In genomic region chr22:36232715-36233401, GRCh38 we compare ENCODE assay signal across 1 cellular context.
TF ChIP-seq lines count a peak whose summit lies in the region.

No MANE protein-coding gene starts in this region.

TF ChIP-seq in HepG2, 621 proteins besides CTCF, POLR2A, EP300 and RAD21 (continued from another document and continues in another):
- no peak for TF ChIP-seq MED8 (CRISPR knock-in tag; IDR thresholded peaks at IDR 0.05; ENCODE audit: insufficient replicate concordance)
- TF ChIP-seq SALL1 (CRISPR knock-in tag; IDR thresholded peaks at IDR 0.05), result peak; percentile 14; the same call in 1 of the 2 replicates
- TF ChIP-seq RFX5 (IDR thresholded peaks at IDR 0.05; ENCODE audit: low read depth, low read length), result no peak
- TF ChIP-seq, protein P1, sequence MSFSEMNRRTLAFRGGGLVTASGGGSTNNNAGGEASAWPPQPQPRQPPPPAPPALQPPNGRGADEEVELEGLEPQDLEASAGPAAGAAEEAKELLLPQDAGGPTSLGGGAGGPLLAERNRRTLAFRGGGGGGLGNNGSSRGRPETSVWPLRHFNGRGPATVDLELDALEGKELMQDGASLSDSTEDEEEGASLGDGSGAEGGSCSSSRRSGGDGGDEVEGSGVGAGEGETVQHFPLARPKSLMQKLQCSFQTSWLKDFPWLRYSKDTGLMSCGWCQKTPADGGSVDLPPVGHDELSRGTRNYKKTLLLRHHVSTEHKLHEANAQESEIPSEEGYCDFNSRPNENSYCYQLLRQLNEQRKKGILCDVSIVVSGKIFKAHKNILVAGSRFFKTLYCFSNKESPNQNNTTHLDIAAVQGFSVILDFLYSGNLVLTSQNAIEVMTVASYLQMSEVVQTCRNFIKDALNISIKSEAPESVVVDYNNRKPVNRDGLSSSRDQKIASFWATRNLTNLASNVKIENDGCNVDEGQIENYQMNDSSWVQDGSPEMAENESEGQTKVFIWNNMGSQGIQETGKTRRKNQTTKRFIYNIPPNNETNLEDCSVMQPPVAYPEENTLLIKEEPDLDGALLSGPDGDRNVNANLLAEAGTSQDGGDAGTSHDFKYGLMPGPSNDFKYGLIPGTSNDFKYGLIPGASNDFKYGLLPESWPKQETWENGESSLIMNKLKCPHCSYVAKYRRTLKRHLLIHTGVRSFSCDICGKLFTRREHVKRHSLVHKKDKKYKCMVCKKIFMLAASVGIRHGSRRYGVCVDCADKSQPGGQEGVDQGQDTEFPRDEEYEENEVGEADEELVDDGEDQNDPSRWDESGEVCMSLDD (CRISPR knock-in tag; IDR thresholded peaks at IDR 0.05; ENCODE audit: borderline replicate concordance), result no peak
- TF ChIP-seq CCAR2 (optimal IDR thresholded peaks at IDR 0.05; ENCODE audit: low read depth, low read length), result no peak
- no peak for TF ChIP-seq JUN (CRISPR knock-in tag; IDR thresholded peaks at IDR 0.05)
- no peak for TF ChIP-seq THAP7 (CRISPR knock-in tag; IDR thresholded peaks at IDR 0.05)
- TF ChIP-seq HES4 (CRISPR knock-in tag; IDR thresholded peaks at IDR 0.05; ENCODE audit: borderline replicate concordance), result no peak
- no peak for TF ChIP-seq ARNT2 (CRISPR knock-in tag; IDR thresholded peaks at IDR 0.05; ENCODE audit: low read depth)
- TF ChIP-seq HOXA7 (CRISPR knock-in tag; IDR thresholded peaks at IDR 0.05), result no peak
- TF ChIP-seq ZNF383 (CRISPR knock-in tag; IDR thresholded peaks at IDR 0.05; ENCODE audit: borderline replicate concordance), result no peak
- no peak for TF ChIP-seq ZNF282 (IDR thresholded peaks at IDR 0.05; ENCODE audit: partially characterized antibody)
- TF ChIP-seq, protein P2, sequence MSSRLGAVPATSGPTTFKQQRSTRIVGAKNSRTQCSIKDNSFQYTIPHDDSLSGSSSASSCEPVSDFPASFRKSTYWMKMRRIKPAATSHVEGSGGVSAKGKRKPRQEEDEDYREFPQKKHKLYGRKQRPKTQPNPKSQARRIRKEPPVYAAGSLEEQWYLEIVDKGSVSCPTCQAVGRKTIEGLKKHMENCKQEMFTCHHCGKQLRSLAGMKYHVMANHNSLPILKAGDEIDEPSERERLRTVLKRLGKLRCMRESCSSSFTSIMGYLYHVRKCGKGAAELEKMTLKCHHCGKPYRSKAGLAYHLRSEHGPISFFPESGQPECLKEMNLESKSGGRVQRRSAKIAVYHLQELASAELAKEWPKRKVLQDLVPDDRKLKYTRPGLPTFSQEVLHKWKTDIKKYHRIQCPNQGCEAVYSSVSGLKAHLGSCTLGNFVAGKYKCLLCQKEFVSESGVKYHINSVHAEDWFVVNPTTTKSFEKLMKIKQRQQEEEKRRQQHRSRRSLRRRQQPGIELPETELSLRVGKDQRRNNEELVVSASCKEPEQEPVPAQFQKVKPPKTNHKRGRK (CRISPR knock-in tag; IDR thresholded peaks at IDR 0.05), result no peak
- no peak for TF ChIP-seq ZNF543 (CRISPR knock-in tag; IDR thresholded peaks at IDR 0.05)
- peak; percentile 61 for TF ChIP-seq ZNF770 (CRISPR knock-in tag; IDR thresholded peaks at IDR 0.05)
- no peak for TF ChIP-seq ATF4 (CRISPR knock-in tag; IDR thresholded peaks at IDR 0.05)
- TF ChIP-seq LCORL (IDR thresholded peaks at IDR 0.05), result no peak
- no peak for TF ChIP-seq LCORL (CRISPR knock-in tag; IDR thresholded peaks at IDR 0.05)
- no peak for TF ChIP-seq PAX8 (CRISPR knock-in tag; IDR thresholded peaks at IDR 0.05; ENCODE audit: borderline replicate concordance)
- TF ChIP-seq IRF1 (CRISPR knock-in tag; IDR thresholded peaks at IDR 0.05; ENCODE audit: low read depth), result no peak
- TF ChIP-seq ZKSCAN5 (CRISPR knock-in tag; IDR thresholded peaks at IDR 0.05), result no peak
- 0 out of 2 replicates have a peak, but pooled peaks have one; percentile 33 for TF ChIP-seq POGZ (CRISPR knock-in tag; IDR thresholded peaks at IDR 0.05)
- TF ChIP-seq TP53 (CRISPR knock-in tag; conservative IDR thresholded peaks at IDR 0.05), result no peak
- TF ChIP-seq HOXA3 (CRISPR knock-in tag; IDR thresholded peaks at IDR 0.05), result no peak
- TF ChIP-seq U2AF1 (optimal IDR thresholded peaks at IDR 0.05; ENCODE audit: low read depth, low read length), result no peak
- TF ChIP-seq ZC3H13 (CRISPR knock-in tag; IDR thresholded peaks at IDR 0.05), result 0 out of 2 replicates have a peak, but pooled peaks have one; percentile 6
- no peak for TF ChIP-seq FLYWCH1 (CRISPR knock-in tag; IDR thresholded peaks at IDR 0.05)
- TF ChIP-seq SALL2 (CRISPR knock-in tag; IDR thresholded peaks at IDR 0.05), result no peak
- no peak for TF ChIP-seq FOXM1 (CRISPR knock-in tag; IDR thresholded peaks at IDR 0.05)
- TF ChIP-seq FUBP1 (CRISPR knock-in tag; IDR thresholded peaks at IDR 0.05; ENCODE audit: borderline replicate concordance), result no peak
- TF ChIP-seq, protein P3, sequence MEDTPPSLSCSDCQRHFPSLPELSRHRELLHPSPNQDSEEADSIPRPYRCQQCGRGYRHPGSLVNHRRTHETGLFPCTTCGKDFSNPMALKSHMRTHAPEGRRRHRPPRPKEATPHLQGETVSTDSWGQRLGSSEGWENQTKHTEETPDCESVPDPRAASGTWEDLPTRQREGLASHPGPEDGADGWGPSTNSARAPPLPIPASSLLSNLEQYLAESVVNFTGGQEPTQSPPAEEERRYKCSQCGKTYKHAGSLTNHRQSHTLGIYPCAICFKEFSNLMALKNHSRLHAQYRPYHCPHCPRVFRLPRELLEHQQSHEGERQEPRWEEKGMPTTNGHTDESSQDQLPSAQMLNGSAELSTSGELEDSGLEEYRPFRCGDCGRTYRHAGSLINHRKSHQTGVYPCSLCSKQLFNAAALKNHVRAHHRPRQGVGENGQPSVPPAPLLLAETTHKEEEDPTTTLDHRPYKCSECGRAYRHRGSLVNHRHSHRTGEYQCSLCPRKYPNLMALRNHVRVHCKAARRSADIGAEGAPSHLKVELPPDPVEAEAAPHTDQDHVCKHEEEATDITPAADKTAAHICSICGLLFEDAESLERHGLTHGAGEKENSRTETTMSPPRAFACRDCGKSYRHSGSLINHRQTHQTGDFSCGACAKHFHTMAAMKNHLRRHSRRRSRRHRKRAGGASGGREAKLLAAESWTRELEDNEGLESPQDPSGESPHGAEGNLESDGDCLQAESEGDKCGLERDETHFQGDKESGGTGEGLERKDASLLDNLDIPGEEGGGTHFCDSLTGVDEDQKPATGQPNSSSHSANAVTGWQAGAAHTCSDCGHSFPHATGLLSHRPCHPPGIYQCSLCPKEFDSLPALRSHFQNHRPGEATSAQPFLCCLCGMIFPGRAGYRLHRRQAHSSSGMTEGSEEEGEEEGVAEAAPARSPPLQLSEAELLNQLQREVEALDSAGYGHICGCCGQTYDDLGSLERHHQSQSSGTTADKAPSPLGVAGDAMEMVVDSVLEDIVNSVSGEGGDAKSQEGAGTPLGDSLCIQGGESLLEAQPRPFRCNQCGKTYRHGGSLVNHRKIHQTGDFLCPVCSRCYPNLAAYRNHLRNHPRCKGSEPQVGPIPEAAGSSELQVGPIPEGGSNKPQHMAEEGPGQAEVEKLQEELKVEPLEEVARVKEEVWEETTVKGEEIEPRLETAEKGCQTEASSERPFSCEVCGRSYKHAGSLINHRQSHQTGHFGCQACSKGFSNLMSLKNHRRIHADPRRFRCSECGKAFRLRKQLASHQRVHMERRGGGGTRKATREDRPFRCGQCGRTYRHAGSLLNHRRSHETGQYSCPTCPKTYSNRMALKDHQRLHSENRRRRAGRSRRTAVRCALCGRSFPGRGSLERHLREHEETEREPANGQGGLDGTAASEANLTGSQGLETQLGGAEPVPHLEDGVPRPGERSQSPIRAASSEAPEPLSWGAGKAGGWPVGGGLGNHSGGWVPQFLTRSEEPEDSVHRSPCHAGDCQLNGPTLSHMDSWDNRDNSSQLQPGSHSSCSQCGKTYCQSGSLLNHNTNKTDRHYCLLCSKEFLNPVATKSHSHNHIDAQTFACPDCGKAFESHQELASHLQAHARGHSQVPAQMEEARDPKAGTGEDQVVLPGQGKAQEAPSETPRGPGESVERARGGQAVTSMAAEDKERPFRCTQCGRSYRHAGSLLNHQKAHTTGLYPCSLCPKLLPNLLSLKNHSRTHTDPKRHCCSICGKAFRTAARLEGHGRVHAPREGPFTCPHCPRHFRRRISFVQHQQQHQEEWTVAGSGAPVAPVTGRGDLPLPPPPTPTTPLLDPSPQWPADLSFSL (CRISPR knock-in tag; IDR thresholded peaks at IDR 0.05), result no peak
- TF ChIP-seq, protein P4, sequence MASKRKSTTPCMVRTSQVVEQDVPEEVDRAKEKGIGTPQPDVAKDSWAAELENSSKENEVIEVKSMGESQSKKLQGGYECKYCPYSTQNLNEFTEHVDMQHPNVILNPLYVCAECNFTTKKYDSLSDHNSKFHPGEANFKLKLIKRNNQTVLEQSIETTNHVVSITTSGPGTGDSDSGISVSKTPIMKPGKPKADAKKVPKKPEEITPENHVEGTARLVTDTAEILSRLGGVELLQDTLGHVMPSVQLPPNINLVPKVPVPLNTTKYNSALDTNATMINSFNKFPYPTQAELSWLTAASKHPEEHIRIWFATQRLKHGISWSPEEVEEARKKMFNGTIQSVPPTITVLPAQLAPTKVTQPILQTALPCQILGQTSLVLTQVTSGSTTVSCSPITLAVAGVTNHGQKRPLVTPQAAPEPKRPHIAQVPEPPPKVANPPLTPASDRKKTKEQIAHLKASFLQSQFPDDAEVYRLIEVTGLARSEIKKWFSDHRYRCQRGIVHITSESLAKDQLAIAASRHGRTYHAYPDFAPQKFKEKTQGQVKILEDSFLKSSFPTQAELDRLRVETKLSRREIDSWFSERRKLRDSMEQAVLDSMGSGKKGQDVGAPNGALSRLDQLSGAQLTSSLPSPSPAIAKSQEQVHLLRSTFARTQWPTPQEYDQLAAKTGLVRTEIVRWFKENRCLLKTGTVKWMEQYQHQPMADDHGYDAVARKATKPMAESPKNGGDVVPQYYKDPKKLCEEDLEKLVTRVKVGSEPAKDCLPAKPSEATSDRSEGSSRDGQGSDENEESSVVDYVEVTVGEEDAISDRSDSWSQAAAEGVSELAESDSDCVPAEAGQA (IDR thresholded peaks at IDR 0.05; ENCODE audit: low read depth), result no peak
- TF ChIP-seq, protein P4 (CRISPR knock-in tag; IDR thresholded peaks at IDR 0.05; ENCODE audit: borderline replicate concordance), result no peak
- TF ChIP-seq FOXP1 (IDR thresholded peaks at IDR 0.05), result no peak
- peak; percentile 46; the same call in 1 of the 2 replicates for TF ChIP-seq FOXP1 (CRISPR knock-in tag; IDR thresholded peaks at IDR 0.05)
- no peak for TF ChIP-seq CBX1 (IDR thresholded peaks at IDR 0.05; ENCODE audit: low read depth)
- no peak for TF ChIP-seq ZNF337 (CRISPR knock-in tag; IDR thresholded peaks at IDR 0.05; ENCODE audit: borderline replicate concordance, low read depth)
- no peak for TF ChIP-seq KAT2B (IDR thresholded peaks at IDR 0.05; ENCODE audit: borderline replicate concordance, low read depth, low read length)
